In genomic region chr1:67058761-67059160, GRCh38 we compare ENCODE assay signal across 25 cellular contexts. TPM values are rescaled to one million over a fixed set of nuclear protein-coding genes. Genes with fewer than 3 reads are reported as not detected.
A peak's percentile ranks its signal among the peaks of the same experiment; 100 is the strongest.
DNase-seq lines count a peak whose midpoint lies in the region; TF ChIP-seq lines count a peak whose summit lies in the region.
"Had no signal": no experiment of that assay in that cellular context is flagged by ENCODE, and none has a peak within 500 bp of the region (broad histone marks: within the 10 kb centered on the region; RNA-seq: fewer than 3 reads in every experiment).

No MANE protein-coding gene starts in this region.

- intact Hi-C loops in posterior vena cava (cut with DNase I) = no loop called here

- no peak for TF ChIP-seq CTCF in choroid plexus epithelial cell (conservative IDR thresholded peaks at IDR 0.05; ENCODE audit: low read depth, low read length)

- no peak overlapping the region for H3K4me3 ChIP-seq in choroid plexus epithelial cell (ENCODE audit: low read depth, low read length)
- H3K4me3 ChIP-seq: BLaER1, cardiac muscle cell, coronary artery, heart left ventricle, sigmoid colon, tibial nerve had no signal

- peak; percentile 38 for DNase-seq in EL
- DNase-seq in M059J (ENCODE audit: low read depth) = peak; percentile 22
- DNase-seq in choroid plexus epithelial cell (ENCODE audit: low read depth) = peak; percentile 27
- DNase-seq in kidney tubule cell (ENCODE audit: low spot score) = peak; percentile 25
- DNase-seq in T-helper 1 cell = no peak
- no peak for DNase-seq in posterior vena cava (ENCODE audit: low spot score)
- no peak for DNase-seq in NCI-H345 (lab: John Stamatoyannopoulos, UW)
- no peak for DNase-seq in HuH-7 (ENCODE audit: low spot score)
- DNase-seq: activated CD4-positive, alpha-beta T cell treated with anti-CD3 and anti-CD28 coated beads for 1 hour; activated CD8-positive, alpha-beta memory T cell treated with anti-CD3 and anti-CD28 coated beads, Interleukin-2, amount 50 U/mL, for 48 hours; activated CD8-positive, alpha-beta T cell treated with anti-CD3 and anti-CD28 coated beads for 36 hours; effector CD8-positive, alpha-beta T cell; GF-D8; heart left ventricle; KBM-7; midbrain; naive B cell; NCI-H2029; SHP77; sigmoid colon; stimulated activated CD4-positive, alpha-beta T cell treated with anti-CD3 and anti-CD28 coated beads, Interleukin-4, amount 100 ng/mL, for 24 hours had no signal

RNA-seq across cellular contexts. Expression of gene SLC35D1, which starts 4.8 kb away (rescaled TPM):
- 13.1 and 20.1 TPM in 2 replicates for total RNA-seq in M059J (2014; rRNA removed; shearing (Covaris generic))
- total RNA-seq in posterior vena cava = 1 to 10 TPM; 9.3 to 9.5 TPM

Comparison
In these comparisons a context has a peak if more than half of its experiments do, and no peak if none do; other contexts are left out.
1. DNase-seq: peak in EL (single experiment), M059J (single experiment), choroid plexus epithelial cell (single experiment) and kidney tubule cell (single experiment); none in T-helper 1 cell (0 of 5), posterior vena cava (single experiment), NCI-H345 (single experiment) and HuH-7 (single experiment).